In the genomic region with DNA sequence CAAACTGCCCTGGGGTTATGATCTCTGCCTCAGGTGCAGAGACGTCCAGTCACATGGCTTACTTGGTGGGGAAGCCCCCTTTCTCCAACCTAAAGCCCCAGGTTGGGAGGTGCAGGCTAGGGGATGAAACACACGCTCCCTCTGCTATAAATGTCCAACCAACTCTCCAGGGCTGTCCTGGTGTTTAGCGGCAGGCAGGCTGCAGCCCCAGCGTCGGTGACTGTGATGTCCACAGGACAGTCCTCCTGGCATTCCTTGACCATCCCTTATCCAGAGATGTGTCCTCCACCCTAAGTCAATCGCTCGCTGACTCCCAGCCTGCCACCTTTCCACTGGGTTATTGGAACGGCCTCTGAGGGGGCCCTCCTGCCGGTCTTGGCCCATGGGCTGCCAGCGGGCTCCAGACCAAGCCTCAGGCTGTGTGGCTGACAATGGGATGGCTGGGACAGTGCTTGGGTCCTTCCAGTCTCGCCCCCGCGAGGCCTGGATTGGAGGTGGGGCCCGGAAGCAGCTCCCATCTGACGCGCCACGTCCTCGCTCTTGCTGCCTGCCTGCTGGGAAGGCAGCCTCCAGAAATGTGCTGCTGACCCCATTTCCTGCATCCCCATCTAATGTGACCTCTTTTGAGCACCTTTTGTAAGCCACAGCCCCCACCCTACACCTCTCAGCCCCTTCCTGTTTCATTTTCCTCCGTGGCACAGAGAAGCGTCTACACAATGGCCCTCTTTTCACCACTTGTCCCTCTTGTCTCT, we compare ENCODE assay signal across 26 cellular contexts.
"Had no signal": no experiment of that assay in that cellular context is flagged by ENCODE, and none has a peak within 500 bp of the region (broad histone marks: within the 10 kb centered on the region; RNA-seq: fewer than 3 reads in every experiment).

No MANE protein-coding gene starts in this region.

- DNase-seq: activated B cell treated with CpG ODN at 0.5 μM for 24 hours; activated CD4-positive, alpha-beta memory T cell treated with anti-CD3 and anti-CD28 coated beads for 36 hours; activated CD4-positive, alpha-beta T cell treated with anti-CD3 and anti-CD28 coated beads for 4 hours; activated naive CD4-positive, alpha-beta T cell treated with Interleukin-2 at 50 U/mL for 16 hours; activated naive CD8-positive, alpha-beta T cell treated with anti-CD3 and anti-CD28 coated beads, Interleukin-2, amount 50 U/mL, for 24 hours; anterior cingulate cortex; brain microvascular endothelial cell; cortex of kidney; effector CD4-positive, alpha-beta T cell; gastrocnemius medialis; immature natural killer cell; stimulated activated CD4-positive, alpha-beta T cell treated with anti-CD3 and anti-CD28 coated beads, Interleukin-4, amount 100 ng/mL, for 24 hours; stomach; T-cell; testis had no signal

- H3K36me3 ChIP-seq: brain microvascular endothelial cell, gastrocnemius medialis, heart right ventricle, ovary, stomach had no signal

- H3K4me1 Mint-ChIP-seq: activated B cell treated with CpG ODN at 0.5 μM for 24 hours; activated naive CD8-positive, alpha-beta T cell treated with anti-CD3 and anti-CD28 coated beads, Interleukin-2, amount 50 U/mL, for 24 hours; activated T-helper 17 cell treated with anti-CD3 and anti-CD28 coated beads, Interleukin-2, amount 50 U/mL, for 72 hours; central memory CD8-positive, alpha-beta T cell; immature natural killer cell; T-cell had no signal

- H3K9me3 ChIP-seq: gastrocnemius medialis, heart right ventricle, ovary, stomach, testis had no signal

- H3K9me3 Mint-ChIP-seq: activated B cell treated with CpG ODN at 0.5 μM for 24 hours; activated CD4-positive, alpha-beta memory T cell treated with anti-CD3 and anti-CD28 coated beads for 36 hours; activated naive CD8-positive, alpha-beta T cell treated with anti-CD3 and anti-CD28 coated beads, Interleukin-2, amount 50 U/mL, for 24 hours; activated T-helper 17 cell treated with anti-CD3 and anti-CD28 coated beads, Interleukin-2, amount 50 U/mL, for 72 hours; central memory CD8-positive, alpha-beta T cell; immature natural killer cell; mesothelial cell of epicardium; stimulated activated effector memory CD8-positive, alpha-beta T cell treated with anti-CD3 and anti-CD28 coated beads, Interleukin-12 subunit alpha, Interleukin-12 subunit beta, amount 100 ng/mL, for 72 hours; T-cell; type B pancreatic cell had no signal

- H3K4me3 ChIP-seq: gastrocnemius medialis, heart right ventricle, ovary, smooth muscle cell, stomach, testis had no signal

- H3K36me3 Mint-ChIP-seq: activated CD4-positive, alpha-beta memory T cell treated with anti-CD3 and anti-CD28 coated beads for 36 hours; immature natural killer cell; mesothelial cell of epicardium; stimulated activated effector memory CD8-positive, alpha-beta T cell treated with anti-CD3 and anti-CD28 coated beads, Interleukin-12 subunit alpha, Interleukin-12 subunit beta, amount 100 ng/mL, for 72 hours; T-cell; type B pancreatic cell had no signal

- H3K27me3 ChIP-seq: ovary, testis had no signal

- ATAC-seq: activated naive CD8-positive, alpha-beta T cell treated with anti-CD3 and anti-CD28 coated beads, Interleukin-2, amount 50 U/mL, for 24 hours; activated T-helper 17 cell treated with anti-CD3 and anti-CD28 coated beads, Interleukin-2, amount 50 U/mL, for 72 hours; esophagus mucosa; gastrocnemius medialis; heart right ventricle; sciatic nerve; SK-N-SH treated with all-trans-retinoic acid at 6 μM for 48 hours; stimulated activated effector memory CD8-positive, alpha-beta T cell treated with anti-CD3 and anti-CD28 coated beads, Interleukin-12 subunit alpha, Interleukin-12 subunit beta, amount 100 ng/mL, for 72 hours; T-cell had no signal

- H3K4me1 ChIP-seq: gastrocnemius medialis, stomach had no signal

- H3K27ac Mint-ChIP-seq: activated B cell treated with CpG ODN at 0.5 μM for 24 hours; activated CD4-positive, alpha-beta memory T cell treated with anti-CD3 and anti-CD28 coated beads for 36 hours; activated naive CD8-positive, alpha-beta T cell treated with anti-CD3 and anti-CD28 coated beads, Interleukin-2, amount 50 U/mL, for 24 hours; activated T-helper 17 cell treated with anti-CD3 and anti-CD28 coated beads, Interleukin-2, amount 50 U/mL, for 72 hours; immature natural killer cell; mesothelial cell of epicardium; stimulated activated effector memory CD8-positive, alpha-beta T cell treated with anti-CD3 and anti-CD28 coated beads, Interleukin-12 subunit alpha, Interleukin-12 subunit beta, amount 100 ng/mL, for 72 hours; T-cell; type B pancreatic cell had no signal

- H3K4me3 Mint-ChIP-seq: activated B cell treated with CpG ODN at 0.5 μM for 24 hours; activated CD4-positive, alpha-beta memory T cell treated with anti-CD3 and anti-CD28 coated beads for 36 hours; activated naive CD8-positive, alpha-beta T cell treated with anti-CD3 and anti-CD28 coated beads, Interleukin-2, amount 50 U/mL, for 24 hours; activated T-helper 17 cell treated with anti-CD3 and anti-CD28 coated beads, Interleukin-2, amount 50 U/mL, for 72 hours; central memory CD8-positive, alpha-beta T cell; immature natural killer cell; mesothelial cell of epicardium; stimulated activated effector memory CD8-positive, alpha-beta T cell treated with anti-CD3 and anti-CD28 coated beads, Interleukin-12 subunit alpha, Interleukin-12 subunit beta, amount 100 ng/mL, for 72 hours; T-cell; type B pancreatic cell had no signal

- H3K27ac ChIP-seq: brain microvascular endothelial cell, gastrocnemius medialis, heart right ventricle, ovary, stomach, testis had no signal
